Comparison of ENCODE assay signal across 2 cellular contexts in the genomic region with DNA sequence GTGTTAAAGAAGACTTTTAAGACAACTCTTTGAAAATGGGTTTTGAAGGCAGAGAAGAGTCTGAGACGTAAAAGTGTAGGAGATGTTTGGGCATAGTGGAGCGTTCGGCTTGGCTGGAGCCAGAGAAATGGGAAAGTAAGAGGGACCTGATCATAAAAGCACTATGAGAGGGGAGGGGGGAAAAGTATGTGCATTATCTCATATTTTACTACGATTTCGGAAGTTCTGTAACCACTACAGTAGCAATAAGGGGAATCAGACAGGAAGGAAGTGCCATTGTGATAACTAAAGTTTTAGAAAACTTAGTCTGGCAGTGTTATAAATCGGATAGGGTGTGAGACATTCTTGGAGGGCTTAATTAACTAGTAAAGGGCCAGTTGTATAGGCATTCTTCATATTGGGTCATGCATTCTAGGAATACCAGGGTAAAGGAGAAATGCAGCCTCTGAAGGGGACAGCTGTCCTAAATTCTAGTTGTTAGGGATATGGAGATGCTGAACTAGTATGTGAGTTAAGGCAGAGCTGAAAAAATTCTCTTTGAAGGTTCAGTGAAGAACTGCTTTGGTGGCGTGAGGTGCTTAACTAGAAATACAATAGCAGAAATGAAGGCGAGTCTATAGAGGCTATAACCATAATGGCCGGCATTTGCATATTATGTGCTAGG.
TF ChIP-seq lines count a peak whose summit lies in the region.

No MANE protein-coding gene starts in this region.

TF ChIP-seq in SK-N-SH, 30 proteins besides CTCF, POLR2A, EP300 and RAD21 (continued from another document):
- no peak for TF ChIP-seq TCF12 (IDR thresholded peaks at IDR 0.05)
- TF ChIP-seq, protein P1, sequence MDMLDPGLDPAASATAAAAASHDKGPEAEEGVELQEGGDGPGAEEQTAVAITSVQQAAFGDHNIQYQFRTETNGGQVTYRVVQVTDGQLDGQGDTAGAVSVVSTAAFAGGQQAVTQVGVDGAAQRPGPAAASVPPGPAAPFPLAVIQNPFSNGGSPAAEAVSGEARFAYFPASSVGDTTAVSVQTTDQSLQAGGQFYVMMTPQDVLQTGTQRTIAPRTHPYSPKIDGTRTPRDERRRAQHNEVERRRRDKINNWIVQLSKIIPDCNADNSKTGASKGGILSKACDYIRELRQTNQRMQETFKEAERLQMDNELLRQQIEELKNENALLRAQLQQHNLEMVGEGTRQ (IDR thresholded peaks at IDR 0.05; ENCODE audit: borderline replicate concordance, low read depth, low read length), result no peak
- TF ChIP-seq FOXM1 (IDR thresholded peaks at IDR 0.05; ENCODE audit: low read depth), result no peak
- TF ChIP-seq FOXJ3 (CRISPR knock-in tag; IDR thresholded peaks at IDR 0.05), result no peak
- no peak for TF ChIP-seq ELF1 (IDR thresholded peaks at IDR 0.05)
- TF ChIP-seq, protein P2, sequence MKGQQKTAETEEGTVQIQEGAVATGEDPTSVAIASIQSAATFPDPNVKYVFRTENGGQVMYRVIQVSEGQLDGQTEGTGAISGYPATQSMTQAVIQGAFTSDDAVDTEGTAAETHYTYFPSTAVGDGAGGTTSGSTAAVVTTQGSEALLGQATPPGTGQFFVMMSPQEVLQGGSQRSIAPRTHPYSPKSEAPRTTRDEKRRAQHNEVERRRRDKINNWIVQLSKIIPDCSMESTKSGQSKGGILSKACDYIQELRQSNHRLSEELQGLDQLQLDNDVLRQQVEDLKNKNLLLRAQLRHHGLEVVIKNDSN (IDR thresholded peaks at IDR 0.05; ENCODE audit: borderline replicate concordance, low read depth), result no peak
- no peak for TF ChIP-seq JUND (IDR thresholded peaks at IDR 0.05)
- TF ChIP-seq GATA2 (CRISPR knock-in tag; IDR thresholded peaks at IDR 0.05), result no peak
- TF ChIP-seq CHD2 (IDR thresholded peaks at IDR 0.05; ENCODE audit: low read length, partially characterized antibody), result no peak
- no peak for TF ChIP-seq TEAD4 (IDR thresholded peaks at IDR 0.05; ENCODE audit: borderline replicate concordance, insufficient read depth)
- TF ChIP-seq MXI1 (IDR thresholded peaks at IDR 0.05; ENCODE audit: low read depth, low read length), result no peak
- TF ChIP-seq EZH2phosphoT487 (IDR thresholded peaks at IDR 0.05; ENCODE audit: borderline replicate concordance, low read depth), result no peak
- TF ChIP-seq YY1 (IDR thresholded peaks at IDR 0.05; ENCODE audit: low read depth), result no peak

TF ChIP-seq in SK-N-SH treated with all-trans-retinoic acid at 6 μM for 48 hours, 23 proteins besides CTCF, POLR2A, EP300 and RAD21 (continued from another document):
- no peak for TF ChIP-seq ZC3H10 (CRISPR knock-in tag; IDR thresholded peaks at IDR 0.05)
- no peak for TF ChIP-seq ARNTL (CRISPR knock-in tag; IDR thresholded peaks at IDR 0.05; ENCODE audit: borderline replicate concordance, low read depth)
- no peak for TF ChIP-seq CSDC2 (CRISPR knock-in tag; IDR thresholded peaks at IDR 0.05)
- no peak for TF ChIP-seq ZNF8 (CRISPR knock-in tag; IDR thresholded peaks at IDR 0.05)
- TF ChIP-seq, protein P3, sequence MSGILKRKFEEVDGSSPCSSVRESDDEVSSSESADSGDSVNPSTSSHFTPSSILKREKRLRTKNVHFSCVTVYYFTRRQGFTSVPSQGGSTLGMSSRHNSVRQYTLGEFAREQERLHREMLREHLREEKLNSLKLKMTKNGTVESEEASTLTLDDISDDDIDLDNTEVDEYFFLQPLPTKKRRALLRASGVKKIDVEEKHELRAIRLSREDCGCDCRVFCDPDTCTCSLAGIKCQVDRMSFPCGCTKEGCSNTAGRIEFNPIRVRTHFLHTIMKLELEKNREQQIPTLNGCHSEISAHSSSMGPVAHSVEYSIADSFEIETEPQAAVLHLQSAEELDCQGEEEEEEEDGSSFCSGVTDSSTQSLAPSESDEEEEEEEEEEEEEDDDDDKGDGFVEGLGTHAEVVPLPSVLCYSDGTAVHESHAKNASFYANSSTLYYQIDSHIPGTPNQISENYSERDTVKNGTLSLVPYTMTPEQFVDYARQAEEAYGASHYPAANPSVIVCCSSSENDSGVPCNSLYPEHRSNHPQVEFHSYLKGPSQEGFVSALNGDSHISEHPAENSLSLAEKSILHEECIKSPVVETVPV (CRISPR knock-in tag; IDR thresholded peaks at IDR 0.05), result no peak
- TF ChIP-seq ZNF565 (CRISPR knock-in tag; conservative IDR thresholded peaks at IDR 0.05; ENCODE audit: low read depth), result no peak
- TF ChIP-seq RARB (CRISPR knock-in tag; IDR thresholded peaks at IDR 0.05), result no peak
- TF ChIP-seq OSR1 (CRISPR knock-in tag; IDR thresholded peaks at IDR 0.05), result no peak
- TF ChIP-seq ZFP3 (CRISPR knock-in tag; IDR thresholded peaks at IDR 0.05), result no peak
- no peak for TF ChIP-seq TCF4 (CRISPR knock-in tag; IDR thresholded peaks at IDR 0.05; ENCODE audit: borderline replicate concordance)
- TF ChIP-seq, protein P4, sequence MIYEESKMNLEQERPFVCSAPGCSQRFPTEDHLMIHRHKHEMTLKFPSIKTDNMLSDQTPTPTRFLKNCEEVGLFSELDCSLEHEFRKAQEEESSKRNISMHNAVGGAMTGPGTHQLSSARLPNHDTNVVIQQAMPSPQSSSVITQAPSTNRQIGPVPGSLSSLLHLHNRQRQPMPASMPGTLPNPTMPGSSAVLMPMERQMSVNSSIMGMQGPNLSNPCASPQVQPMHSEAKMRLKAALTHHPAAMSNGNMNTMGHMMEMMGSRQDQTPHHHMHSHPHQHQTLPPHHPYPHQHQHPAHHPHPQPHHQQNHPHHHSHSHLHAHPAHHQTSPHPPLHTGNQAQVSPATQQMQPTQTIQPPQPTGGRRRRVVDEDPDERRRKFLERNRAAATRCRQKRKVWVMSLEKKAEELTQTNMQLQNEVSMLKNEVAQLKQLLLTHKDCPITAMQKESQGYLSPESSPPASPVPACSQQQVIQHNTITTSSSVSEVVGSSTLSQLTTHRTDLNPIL (CRISPR knock-in tag; IDR thresholded peaks at IDR 0.05; ENCODE audit: low read depth), result no peak
- no peak for TF ChIP-seq SNAI2 (CRISPR knock-in tag; IDR thresholded peaks at IDR 0.05)
- no peak for TF ChIP-seq BACH2 (CRISPR knock-in tag; IDR thresholded peaks at IDR 0.05; ENCODE audit: borderline replicate concordance)
- TF ChIP-seq, protein P5, sequence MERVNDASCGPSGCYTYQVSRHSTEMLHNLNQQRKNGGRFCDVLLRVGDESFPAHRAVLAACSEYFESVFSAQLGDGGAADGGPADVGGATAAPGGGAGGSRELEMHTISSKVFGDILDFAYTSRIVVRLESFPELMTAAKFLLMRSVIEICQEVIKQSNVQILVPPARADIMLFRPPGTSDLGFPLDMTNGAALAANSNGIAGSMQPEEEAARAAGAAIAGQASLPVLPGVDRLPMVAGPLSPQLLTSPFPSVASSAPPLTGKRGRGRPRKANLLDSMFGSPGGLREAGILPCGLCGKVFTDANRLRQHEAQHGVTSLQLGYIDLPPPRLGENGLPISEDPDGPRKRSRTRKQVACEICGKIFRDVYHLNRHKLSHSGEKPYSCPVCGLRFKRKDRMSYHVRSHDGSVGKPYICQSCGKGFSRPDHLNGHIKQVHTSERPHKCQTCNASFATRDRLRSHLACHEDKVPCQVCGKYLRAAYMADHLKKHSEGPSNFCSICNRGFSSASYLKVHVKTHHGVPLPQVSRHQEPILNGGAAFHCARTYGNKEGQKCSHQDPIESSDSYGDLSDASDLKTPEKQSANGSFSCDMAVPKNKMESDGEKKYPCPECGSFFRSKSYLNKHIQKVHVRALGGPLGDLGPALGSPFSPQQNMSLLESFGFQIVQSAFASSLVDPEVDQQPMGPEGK (CRISPR knock-in tag; IDR thresholded peaks at IDR 0.05; ENCODE audit: borderline replicate concordance), result no peak
- no peak for TF ChIP-seq ZFP30 (CRISPR knock-in tag; IDR thresholded peaks at IDR 0.05)
- no peak for TF ChIP-seq PPARA (CRISPR knock-in tag; IDR thresholded peaks at IDR 0.05; ENCODE audit: borderline replicate concordance)
